ENCODE assay signal across 19 cellular contexts in the genomic region with DNA sequence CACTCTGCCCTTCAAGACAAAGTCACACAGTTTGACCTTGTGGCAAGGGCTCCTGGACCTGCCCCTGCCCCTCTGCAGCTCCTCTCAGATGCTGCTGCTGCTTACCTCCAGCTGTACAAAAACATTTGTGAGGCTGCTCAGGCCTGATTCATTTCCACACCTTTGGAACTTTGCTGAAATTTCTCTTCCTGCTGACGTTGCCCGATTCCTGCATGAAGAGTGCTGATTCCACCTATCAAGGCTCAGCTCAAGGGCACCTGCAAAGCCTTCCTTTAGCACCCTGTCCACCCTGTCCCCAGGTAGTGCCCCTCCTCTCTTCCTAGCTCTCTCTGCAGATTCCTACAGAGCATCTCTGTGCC.
DNase-seq lines count a peak whose midpoint lies in the region; FAIRE-seq and TF ChIP-seq lines count a peak whose summit lies in the region.
"Had no signal": no experiment of that assay in that cellular context is flagged by ENCODE, and none has a peak within 500 bp of the region (broad histone marks: within the 10 kb centered on the region; RNA-seq: fewer than 3 reads in every experiment).

No MANE protein-coding gene starts in this region.

- CTCF ChIA-PET in mammary epithelial cell (lab: Charles Lee; ENCODE audit: low non-redundant PET), result no interaction called here

- BruUV-seq in mammary epithelial cell (replicated peaks; lab: Mats Ljungman, UMichigan), result no TSS peak

- WGBS in mammary epithelial cell (ENCODE audit: low coverage, missing lambda C conversion rate), result 0% methylated on average over 2 of the region's 2 CpGs

- intact Hi-C loops in mammary epithelial cell (cut with micrococcal nuclease), result loop anchor here (2.0 to 10.0 kb wide), 2 partner anchors 30 to 252 kb away; no protein-coding TSS in a partner anchor

- H3K9me1 ChIP-seq in keratinocyte (ENCODE audit: control insufficient read depth, extremely low read depth, insufficient read depth, low read length), result no peaks in the 10 kb centered on the region

- TF ChIP-seq CTCF in C4-2B (conservative IDR thresholded peaks at IDR 0.05) (no peak), mammary epithelial cell (conservative IDR thresholded peaks at IDR 0.05 in 1 of 2, IDR thresholded peaks at IDR 0.05 in 1 of 2; ENCODE audit: extremely low read depth in 1 of 2, insufficient read depth in 1 of 2, low read depth in 1 of 2, low read length in 2 of 2) (no peak), keratinocyte (optimal IDR thresholded peaks at IDR 0.05 in 1 of 3, IDR thresholded peaks at IDR 0.05 in 1 of 3, conservative IDR thresholded peaks at IDR 0.05 in 1 of 3; ENCODE audit: extremely low read depth in 1 of 3, insufficient read depth in 2 of 3, low read length in 3 of 3) (no peak), MM.1S (IDR thresholded peaks at IDR 0.05; ENCODE audit: low read length) (no peak)

- DNase-seq in mammary epithelial cell, result no peak
- DNase-seq in keratinocyte (ENCODE audit: low read depth, low spot score), result no peak
- DNase-seq in activated CD4-positive, CD25-positive, alpha-beta regulatory T cell treated with anti-CD3 and anti-CD28 coated beads, Interleukin-2, amount 50 U/mL, for 72 hours, result no peak
- no peak for DNase-seq in GDM1 (lab: John Stamatoyannopoulos, UW)
- no peak for DNase-seq in MM.1S
- no peak for DNase-seq in G401 (ENCODE audit: low spot score)
- DNase-seq: Calu3, DMS79, GOT3, NCI-H1436, NCI-H2081 treated with DMSO at 0.1 percent for 48 hours, NCI-H510A, NCI-H82, SHP77 had no signal

- H4K20me1 ChIP-seq in mammary epithelial cell (ENCODE audit: insufficient read depth, low read length) (no peaks in the 10 kb centered on the region), keratinocyte (ENCODE audit: control insufficient read depth, extremely low read depth, insufficient read depth, low read length) (no peaks in the 10 kb centered on the region), MM.1S (ENCODE audit: insufficient read depth, low read length) (no peaks in the 10 kb centered on the region)

- H3K79me2 ChIP-seq in mammary epithelial cell (ENCODE audit: insufficient read depth, low read length) (no peaks in the 10 kb centered on the region), keratinocyte (ENCODE audit: control insufficient read depth, insufficient read depth, low read length) (no peaks in the 10 kb centered on the region), MM.1S (ENCODE audit: low read length) (no peaks in the 10 kb centered on the region)

- H3K9ac ChIP-seq in mammary epithelial cell (ENCODE audit: insufficient read depth, low read length) (no peak overlapping the region), keratinocyte (ENCODE audit: control insufficient read depth, extremely low read depth, insufficient read depth, low read length) (peak overlapping the region; percentile 7), MM.1S (ENCODE audit: low read length) (no peak overlapping the region)

- no peak overlapping the region for H3K4me3 ChIP-seq in mammary epithelial cell (replicated peaks in 1 of 3; ENCODE audit: insufficient read depth in 1 of 3, low read depth in 2 of 3, low read length in 3 of 3)
- H3K4me3 ChIP-seq in keratinocyte (ENCODE audit: control insufficient read depth in 2 of 3, extremely low read depth in 1 of 3, insufficient read depth in 2 of 3, low read depth in 1 of 3, low read length in 3 of 3), result no peak overlapping the region
- no peak overlapping the region for H3K4me3 ChIP-seq in skin epidermis
- no peak overlapping the region for H3K4me3 ChIP-seq in MM.1S (ENCODE audit: low read length)
- H3K4me3 ChIP-seq: A549, K562 had no signal

- H3K4me1 ChIP-seq in mammary epithelial cell (ENCODE audit: insufficient read depth, low read length) (peaks cover 50% of the 10 kb centered on the region), keratinocyte (ENCODE audit: control insufficient read depth, extremely low read depth, insufficient read depth, low read length) (peaks cover 46% of the 10 kb centered on the region), MM.1S (ENCODE audit: low read length) (no peaks in the 10 kb centered on the region)
- H3K4me1 ChIP-seq: A549 had no signal

- H3F3A ChIP-seq in MM.1S (ENCODE audit: insufficient read depth, low read length), result no peaks in the 10 kb centered on the region

- no peak for FAIRE-seq in keratinocyte (lab: Jason Lieb, UNC)
- FAIRE-seq: A549, GM18507, K562 had no signal

- H3K36me3 ChIP-seq in mammary epithelial cell (ENCODE audit: insufficient read depth, low read length) (no peaks in the 10 kb centered on the region), keratinocyte (ENCODE audit: control insufficient read depth in 2 of 2, extremely low read depth in 1 of 2, insufficient read depth in 2 of 2, low read length in 2 of 2) (no peaks in the 10 kb centered on the region), MM.1S (replicated peaks; ENCODE audit: insufficient read depth, low read length) (no peaks in the 10 kb centered on the region)

- H3K9me2 ChIP-seq in MM.1S (replicated peaks; ENCODE audit: insufficient read depth, low read length), result no peaks in the 10 kb centered on the region

- dilution Hi-C loops in mammary epithelial cell (cut with HindIII; ENCODE audit: low sequenced_read_pairs), result no loop called here
- dilution Hi-C loops in keratinocyte (cut with MboI; ENCODE audit: extremely low pct_ligation_motif_present, low sequenced_read_pairs), result no loop called here

- H3K9me3 ChIP-seq in mammary epithelial cell (replicated peaks; ENCODE audit: insufficient read depth, low read length), result no peaks in the 10 kb centered on the region
- no peaks in the 10 kb centered on the region for H3K9me3 ChIP-seq in keratinocyte (ENCODE audit: control insufficient read depth, low read depth, low read length)
- H3K9me3 ChIP-seq in MM.1S (replicated peaks; ENCODE audit: insufficient read depth, low read length), result no peaks in the 10 kb centered on the region
- H3K9me3 ChIP-seq: A549 had no signal

- peak overlapping the region; percentile 67 for H2AFZ ChIP-seq in mammary epithelial cell (ENCODE audit: low read depth, low read length)
- peak overlapping the region; percentile 2 for H2AFZ ChIP-seq in keratinocyte (ENCODE audit: control insufficient read depth, low read length)
- H2AFZ ChIP-seq in MM.1S (ENCODE audit: low read length), result no peak overlapping the region

- H3K27ac ChIP-seq in C4-2B (peak overlapping the region; percentile 92), mammary epithelial cell (ENCODE audit: insufficient read depth, low read depth, low read length) (peak overlapping the region; percentile 64), keratinocyte (ENCODE audit: control insufficient read depth, insufficient read depth, low read length) (peak overlapping the region; percentile 79), skin epidermis (peak overlapping the region in 12 of 21 experiments; percentile 5 to 74 (median 42)), MM.1S (ENCODE audit: low read length) (no peak overlapping the region)
- H3K27ac ChIP-seq: A549 had no signal

- in situ Hi-C loops in mammary epithelial cell (cut with MboI; ENCODE audit: low sequenced_read_pairs in 2 of 2), result no loop called here
- in situ Hi-C loops in G401 (cut with HindIII; ENCODE audit: low sequenced_read_pairs), result no loop called here

- peak overlapping the region; percentile 57 for H3K4me2 ChIP-seq in mammary epithelial cell (ENCODE audit: insufficient read depth, low read depth, low read length)
- H3K4me2 ChIP-seq in keratinocyte (ENCODE audit: control insufficient read depth, extremely low read depth, insufficient read depth, low read depth, low read length), result peak overlapping the region; percentile 66
- no peak overlapping the region for H3K4me2 ChIP-seq in MM.1S (ENCODE audit: low read depth, low read length)
- H3K4me2 ChIP-seq: A549 had no signal

- H3K27me3 ChIP-seq in mammary epithelial cell (ENCODE audit: insufficient read depth, low read length) (no peaks in the 10 kb centered on the region), keratinocyte (ENCODE audit: control insufficient read depth, extremely low read depth, insufficient read depth, low read length) (no peaks in the 10 kb centered on the region), MM.1S (replicated peaks; ENCODE audit: insufficient read depth, low read length) (no peaks in the 10 kb centered on the region)
